ENCODE assay signal across 28 cellular contexts in the genomic region with DNA sequence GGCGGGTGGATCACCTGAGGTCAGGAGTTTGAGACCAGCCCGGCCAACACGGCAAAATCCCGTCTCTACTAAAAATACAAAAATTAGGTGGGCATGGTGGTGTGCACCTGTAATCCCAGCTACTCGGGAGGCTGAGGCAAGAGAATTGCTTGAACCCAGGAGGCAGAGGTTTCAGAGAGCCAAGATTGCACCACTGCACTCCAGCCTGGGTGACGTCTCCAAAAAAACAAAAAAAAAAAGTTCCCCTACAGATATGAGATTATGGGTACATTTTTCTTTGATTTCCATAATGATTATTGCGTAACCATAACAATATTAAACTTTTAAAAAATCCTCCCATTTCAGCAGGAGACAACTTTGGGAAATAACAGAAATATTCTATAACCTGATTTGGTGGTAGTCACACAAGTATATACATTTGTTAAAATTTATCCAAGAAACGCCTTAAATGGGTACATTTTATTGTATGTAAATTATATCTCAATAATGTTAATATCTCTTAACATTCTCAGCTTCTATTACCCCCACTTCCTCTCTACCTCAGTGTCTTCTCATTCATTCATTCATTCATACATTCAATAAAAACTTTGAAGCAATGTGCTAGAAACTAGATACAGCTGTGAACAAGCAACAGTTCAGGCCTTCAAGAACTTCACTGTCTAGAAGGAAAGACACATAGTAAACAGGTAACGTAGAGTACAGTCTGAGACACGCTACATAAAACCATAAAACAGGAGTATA.
"Had no signal": no experiment of that assay in that cellular context is flagged by ENCODE, and none has a peak within 500 bp of the region (broad histone marks: within the 10 kb centered on the region; RNA-seq: fewer than 3 reads in every experiment).

No MANE protein-coding gene starts in this region.

- DNase-seq: activated CD4-positive, alpha-beta memory T cell treated with anti-CD3 and anti-CD28 coated beads for 36 hours; activated CD4-positive, alpha-beta T cell treated with anti-CD3 and anti-CD28 coated beads for 36 hours; activated CD4-positive, alpha-beta T cell treated with anti-CD3 and anti-CD28 coated beads, Interleukin-2, amount 10 ng/mL, durations not matched to agents 24 days and 14 days; activated CD4-positive, CD25-positive, alpha-beta regulatory T cell; activated CD4-positive, CD25-positive, alpha-beta regulatory T cell treated with anti-CD3 and anti-CD28 coated beads, Interleukin-2, amount 50 U/mL, for 72 hours; activated CD8-positive, alpha-beta memory T cell treated with anti-CD3 and anti-CD28 coated beads for 24 hours; activated gamma-delta T cell; activated naive CD4-positive, alpha-beta T cell; activated naive CD4-positive, alpha-beta T cell treated with anti-CD3 and anti-CD28 coated beads, Interleukin-2, amount 10 ng/mL, durations not matched to agents 7 days and 5 days; activated naive CD8-positive, alpha-beta T cell treated with anti-CD3 and anti-CD28 coated beads, Interleukin-2, amount 10 ng/mL, durations not matched to agents 7 days and 5 days; activated T-cell treated with anti-CD3 and anti-CD28 coated beads, Interleukin-2, amount 50 U/mL, for 48 hours; central memory CD4-positive, alpha-beta T cell; cerebellar nuclear complex; colonic mucosa; effector CD8-positive, alpha-beta T cell; esophagus squamous epithelium; foreskin melanocyte; head of caudate nucleus; T-helper 1 cell; T-helper 2 cell had no signal

- H3K9me3 Mint-ChIP-seq: activated CD4-positive, alpha-beta memory T cell treated with anti-CD3 and anti-CD28 coated beads for 36 hours; activated CD4-positive, alpha-beta T cell treated with anti-CD3 and anti-CD28 coated beads, Interleukin-2, amount 10 ng/mL, durations not matched to agents 24 days and 14 days; activated naive CD4-positive, alpha-beta T cell treated with anti-CD3 and anti-CD28 coated beads, Interleukin-2, amount 10 ng/mL, durations not matched to agents 7 days and 5 days; activated naive CD4-positive, alpha-beta T cell treated with anti-CD3 and anti-CD28 coated beads, Interleukin-2, amount 50 U/mL, for 72 hours; activated naive CD8-positive, alpha-beta T cell treated with anti-CD3 and anti-CD28 coated beads, Interleukin-2, amount 10 ng/mL, durations not matched to agents 7 days and 5 days had no signal

- H3K4me3 ChIP-seq: ascending aorta, breast epithelium, cardiac muscle cell, colonic mucosa, esophagus squamous epithelium, gastroesophageal sphincter had no signal

- H3K4me3 Mint-ChIP-seq: activated CD4-positive, alpha-beta memory T cell treated with anti-CD3 and anti-CD28 coated beads for 36 hours; activated CD4-positive, alpha-beta T cell treated with anti-CD3 and anti-CD28 coated beads for 36 hours; activated CD4-positive, alpha-beta T cell treated with anti-CD3 and anti-CD28 coated beads, Interleukin-2, amount 10 ng/mL, durations not matched to agents 24 days and 14 days; activated naive CD4-positive, alpha-beta T cell treated with anti-CD3 and anti-CD28 coated beads, Interleukin-2, amount 10 ng/mL, durations not matched to agents 7 days and 5 days; activated naive CD8-positive, alpha-beta T cell treated with anti-CD3 and anti-CD28 coated beads, Interleukin-2, amount 10 ng/mL, durations not matched to agents 7 days and 5 days; brain had no signal

- FAIRE-seq: endometrium, endothelial cell of umbilical vein had no signal

- H3K36me3 ChIP-seq: breast epithelium, colonic mucosa had no signal

- H3K9me3 ChIP-seq: ascending aorta, breast epithelium, colonic mucosa, esophagus squamous epithelium, gastroesophageal sphincter had no signal

- H3K27ac Mint-ChIP-seq: activated CD4-positive, alpha-beta memory T cell treated with anti-CD3 and anti-CD28 coated beads for 36 hours; activated CD4-positive, alpha-beta T cell treated with anti-CD3 and anti-CD28 coated beads for 36 hours; activated CD4-positive, alpha-beta T cell treated with anti-CD3 and anti-CD28 coated beads, Interleukin-2, amount 10 ng/mL, durations not matched to agents 24 days and 14 days; activated naive CD4-positive, alpha-beta T cell treated with anti-CD3 and anti-CD28 coated beads, Interleukin-2, amount 10 ng/mL, durations not matched to agents 7 days and 5 days; activated naive CD8-positive, alpha-beta T cell treated with anti-CD3 and anti-CD28 coated beads, Interleukin-2, amount 10 ng/mL, durations not matched to agents 7 days and 5 days had no signal

- H3K27me3 Mint-ChIP-seq: activated CD4-positive, alpha-beta memory T cell treated with anti-CD3 and anti-CD28 coated beads for 36 hours; activated CD4-positive, alpha-beta T cell treated with anti-CD3 and anti-CD28 coated beads for 36 hours; activated CD4-positive, alpha-beta T cell treated with anti-CD3 and anti-CD28 coated beads, Interleukin-2, amount 10 ng/mL, durations not matched to agents 24 days and 14 days; activated naive CD4-positive, alpha-beta T cell treated with anti-CD3 and anti-CD28 coated beads, Interleukin-2, amount 10 ng/mL, durations not matched to agents 7 days and 5 days; activated naive CD8-positive, alpha-beta T cell treated with anti-CD3 and anti-CD28 coated beads, Interleukin-2, amount 10 ng/mL, durations not matched to agents 7 days and 5 days; brain had no signal

- H3K27ac ChIP-seq: ascending aorta, breast epithelium, cardiac muscle cell, colonic mucosa, esophagus squamous epithelium, gastroesophageal sphincter had no signal

- ATAC-seq: activated CD4-positive, alpha-beta T cell treated with anti-CD3 and anti-CD28 coated beads for 36 hours; activated naive CD4-positive, alpha-beta T cell treated with anti-CD3 and anti-CD28 coated beads, Interleukin-2, amount 50 U/mL, for 72 hours; gastroesophageal sphincter had no signal

- H3K27me3 ChIP-seq: ascending aorta, breast epithelium, cardiac muscle cell, colonic mucosa, esophagus squamous epithelium, gastroesophageal sphincter had no signal
